1 cellular context compared by ENCODE assay signal in the genomic region with DNA sequence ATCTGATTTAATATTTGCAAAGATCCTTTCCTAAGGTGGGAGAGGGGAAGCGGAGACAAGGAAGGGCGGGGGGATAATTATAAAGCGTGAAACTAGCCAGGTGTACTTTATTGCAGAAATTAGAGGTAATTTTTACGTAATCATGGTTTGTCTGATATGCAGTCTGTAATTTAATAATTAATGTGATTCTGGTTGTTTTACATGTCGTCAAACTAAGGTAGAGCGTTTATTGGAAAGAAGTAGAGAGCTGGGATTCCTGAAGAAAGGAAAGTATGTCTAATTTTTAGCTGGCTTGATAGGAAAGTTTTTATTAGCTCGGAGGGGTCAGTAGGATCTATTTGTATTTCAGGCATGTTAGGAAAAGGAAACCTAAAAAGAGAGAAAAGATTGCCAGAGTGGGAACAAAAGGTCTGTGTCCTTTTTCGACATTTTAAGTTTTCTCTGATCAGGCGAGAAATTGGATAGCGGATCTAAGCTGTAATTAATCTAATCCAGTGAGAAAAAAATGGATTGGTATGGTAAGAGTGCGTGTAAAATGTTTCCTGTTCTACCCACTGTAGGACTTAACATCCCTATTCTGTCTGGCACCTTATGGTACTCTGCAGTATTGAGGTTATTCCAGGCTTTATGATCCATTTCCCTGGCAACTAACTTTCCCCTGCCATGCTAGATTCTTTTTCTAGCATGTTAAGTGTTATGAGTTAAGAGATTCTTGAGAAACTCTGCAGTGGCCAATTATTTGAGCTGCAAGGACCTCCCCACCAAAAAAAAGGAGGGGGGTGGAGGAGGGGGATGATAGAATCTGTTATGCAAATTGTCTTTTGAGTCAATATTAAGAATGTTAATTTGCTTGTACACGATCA.
TF ChIP-seq lines count a peak whose summit lies in the region.

No MANE protein-coding gene starts in this region.

TF ChIP-seq in GM12878, 131 proteins besides CTCF, POLR2A, EP300 and RAD21 (continued from another document):
- TF ChIP-seq, protein P1, sequence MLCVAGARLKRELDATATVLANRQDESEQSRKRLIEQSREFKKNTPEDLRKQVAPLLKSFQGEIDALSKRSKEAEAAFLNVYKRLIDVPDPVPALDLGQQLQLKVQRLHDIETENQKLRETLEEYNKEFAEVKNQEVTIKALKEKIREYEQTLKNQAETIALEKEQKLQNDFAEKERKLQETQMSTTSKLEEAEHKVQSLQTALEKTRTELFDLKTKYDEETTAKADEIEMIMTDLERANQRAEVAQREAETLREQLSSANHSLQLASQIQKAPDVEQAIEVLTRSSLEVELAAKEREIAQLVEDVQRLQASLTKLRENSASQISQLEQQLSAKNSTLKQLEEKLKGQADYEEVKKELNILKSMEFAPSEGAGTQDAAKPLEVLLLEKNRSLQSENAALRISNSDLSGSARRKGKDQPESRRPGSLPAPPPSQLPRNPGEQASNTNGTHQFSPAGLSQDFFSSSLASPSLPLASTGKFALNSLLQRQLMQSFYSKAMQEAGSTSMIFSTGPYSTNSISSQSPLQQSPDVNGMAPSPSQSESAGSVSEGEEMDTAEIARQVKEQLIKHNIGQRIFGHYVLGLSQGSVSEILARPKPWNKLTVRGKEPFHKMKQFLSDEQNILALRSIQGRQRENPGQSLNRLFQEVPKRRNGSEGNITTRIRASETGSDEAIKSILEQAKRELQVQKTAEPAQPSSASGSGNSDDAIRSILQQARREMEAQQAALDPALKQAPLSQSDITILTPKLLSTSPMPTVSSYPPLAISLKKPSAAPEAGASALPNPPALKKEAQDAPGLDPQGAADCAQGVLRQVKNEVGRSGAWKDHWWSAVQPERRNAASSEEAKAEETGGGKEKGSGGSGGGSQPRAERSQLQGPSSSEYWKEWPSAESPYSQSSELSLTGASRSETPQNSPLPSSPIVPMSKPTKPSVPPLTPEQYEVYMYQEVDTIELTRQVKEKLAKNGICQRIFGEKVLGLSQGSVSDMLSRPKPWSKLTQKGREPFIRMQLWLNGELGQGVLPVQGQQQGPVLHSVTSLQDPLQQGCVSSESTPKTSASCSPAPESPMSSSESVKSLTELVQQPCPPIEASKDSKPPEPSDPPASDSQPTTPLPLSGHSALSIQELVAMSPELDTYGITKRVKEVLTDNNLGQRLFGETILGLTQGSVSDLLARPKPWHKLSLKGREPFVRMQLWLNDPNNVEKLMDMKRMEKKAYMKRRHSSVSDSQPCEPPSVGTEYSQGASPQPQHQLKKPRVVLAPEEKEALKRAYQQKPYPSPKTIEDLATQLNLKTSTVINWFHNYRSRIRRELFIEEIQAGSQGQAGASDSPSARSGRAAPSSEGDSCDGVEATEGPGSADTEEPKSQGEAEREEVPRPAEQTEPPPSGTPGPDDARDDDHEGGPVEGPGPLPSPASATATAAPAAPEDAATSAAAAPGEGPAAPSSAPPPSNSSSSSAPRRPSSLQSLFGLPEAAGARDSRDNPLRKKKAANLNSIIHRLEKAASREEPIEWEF (IDR thresholded peaks at IDR 0.05; ENCODE audit: insufficient replicate concordance, low read depth, low read length) = no peak
- no peak for TF ChIP-seq STAT1 (conservative IDR thresholded peaks at IDR 0.05)
- no peak for TF ChIP-seq JUNB (IDR thresholded peaks at IDR 0.05)
- no peak for TF ChIP-seq TAF1 (IDR thresholded peaks at IDR 0.05; ENCODE audit: borderline replicate concordance, low read depth, low read length)
- TF ChIP-seq, protein P2, sequence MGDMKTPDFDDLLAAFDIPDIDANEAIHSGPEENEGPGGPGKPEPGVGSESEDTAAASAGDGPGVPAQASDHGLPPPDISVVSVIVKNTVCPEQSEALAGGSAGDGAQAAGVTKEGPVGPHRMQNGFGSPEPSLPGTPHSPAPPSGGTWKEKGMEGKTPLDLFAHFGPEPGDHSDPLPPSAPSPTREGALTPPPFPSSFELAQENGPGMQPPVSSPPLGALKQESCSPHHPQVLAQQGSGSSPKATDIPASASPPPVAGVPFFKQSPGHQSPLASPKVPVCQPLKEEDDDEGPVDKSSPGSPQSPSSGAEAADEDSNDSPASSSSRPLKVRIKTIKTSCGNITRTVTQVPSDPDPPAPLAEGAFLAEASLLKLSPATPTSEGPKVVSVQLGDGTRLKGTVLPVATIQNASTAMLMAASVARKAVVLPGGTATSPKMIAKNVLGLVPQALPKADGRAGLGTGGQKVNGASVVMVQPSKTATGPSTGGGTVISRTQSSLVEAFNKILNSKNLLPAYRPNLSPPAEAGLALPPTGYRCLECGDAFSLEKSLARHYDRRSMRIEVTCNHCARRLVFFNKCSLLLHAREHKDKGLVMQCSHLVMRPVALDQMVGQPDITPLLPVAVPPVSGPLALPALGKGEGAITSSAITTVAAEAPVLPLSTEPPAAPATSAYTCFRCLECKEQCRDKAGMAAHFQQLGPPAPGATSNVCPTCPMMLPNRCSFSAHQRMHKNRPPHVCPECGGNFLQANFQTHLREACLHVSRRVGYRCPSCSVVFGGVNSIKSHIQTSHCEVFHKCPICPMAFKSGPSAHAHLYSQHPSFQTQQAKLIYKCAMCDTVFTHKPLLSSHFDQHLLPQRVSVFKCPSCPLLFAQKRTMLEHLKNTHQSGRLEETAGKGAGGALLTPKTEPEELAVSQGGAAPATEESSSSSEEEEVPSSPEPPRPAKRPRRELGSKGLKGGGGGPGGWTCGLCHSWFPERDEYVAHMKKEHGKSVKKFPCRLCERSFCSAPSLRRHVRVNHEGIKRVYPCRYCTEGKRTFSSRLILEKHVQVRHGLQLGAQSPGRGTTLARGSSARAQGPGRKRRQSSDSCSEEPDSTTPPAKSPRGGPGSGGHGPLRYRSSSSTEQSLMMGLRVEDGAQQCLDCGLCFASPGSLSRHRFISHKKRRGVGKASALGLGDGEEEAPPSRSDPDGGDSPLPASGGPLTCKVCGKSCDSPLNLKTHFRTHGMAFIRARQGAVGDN (IDR thresholded peaks at IDR 0.05) = no peak
- TF ChIP-seq POLR2AphosphoS5 (IDR thresholded peaks at IDR 0.05; ENCODE audit: low read length) = no peak
- no peak for TF ChIP-seq CBX3 (IDR thresholded peaks at IDR 0.05; ENCODE audit: borderline replicate concordance, low read depth)
- TF ChIP-seq ZNF274 (IDR thresholded peaks at IDR 0.05; ENCODE audit: insufficient read depth, insufficient read length) = no peak
- no peak for TF ChIP-seq TCF12 (IDR thresholded peaks at IDR 0.05; ENCODE audit: low read depth, low read length)
- no peak for TF ChIP-seq MXI1 (IDR thresholded peaks at IDR 0.05; ENCODE audit: low read depth, low read length)
- no peak for TF ChIP-seq IRF3 (IDR thresholded peaks at IDR 0.05)
- no peak for TF ChIP-seq SREBF1 (IDR thresholded peaks at IDR 0.05; ENCODE audit: low read length)
- no peak for TF ChIP-seq EGR1 (IDR thresholded peaks at IDR 0.05; ENCODE audit: borderline replicate concordance in 1 of 2, low read depth in 2 of 2, low read length in 2 of 2)
- TF ChIP-seq BACH1 (IDR thresholded peaks at IDR 0.05; ENCODE audit: borderline replicate concordance) = no peak
- TF ChIP-seq, protein P3, sequence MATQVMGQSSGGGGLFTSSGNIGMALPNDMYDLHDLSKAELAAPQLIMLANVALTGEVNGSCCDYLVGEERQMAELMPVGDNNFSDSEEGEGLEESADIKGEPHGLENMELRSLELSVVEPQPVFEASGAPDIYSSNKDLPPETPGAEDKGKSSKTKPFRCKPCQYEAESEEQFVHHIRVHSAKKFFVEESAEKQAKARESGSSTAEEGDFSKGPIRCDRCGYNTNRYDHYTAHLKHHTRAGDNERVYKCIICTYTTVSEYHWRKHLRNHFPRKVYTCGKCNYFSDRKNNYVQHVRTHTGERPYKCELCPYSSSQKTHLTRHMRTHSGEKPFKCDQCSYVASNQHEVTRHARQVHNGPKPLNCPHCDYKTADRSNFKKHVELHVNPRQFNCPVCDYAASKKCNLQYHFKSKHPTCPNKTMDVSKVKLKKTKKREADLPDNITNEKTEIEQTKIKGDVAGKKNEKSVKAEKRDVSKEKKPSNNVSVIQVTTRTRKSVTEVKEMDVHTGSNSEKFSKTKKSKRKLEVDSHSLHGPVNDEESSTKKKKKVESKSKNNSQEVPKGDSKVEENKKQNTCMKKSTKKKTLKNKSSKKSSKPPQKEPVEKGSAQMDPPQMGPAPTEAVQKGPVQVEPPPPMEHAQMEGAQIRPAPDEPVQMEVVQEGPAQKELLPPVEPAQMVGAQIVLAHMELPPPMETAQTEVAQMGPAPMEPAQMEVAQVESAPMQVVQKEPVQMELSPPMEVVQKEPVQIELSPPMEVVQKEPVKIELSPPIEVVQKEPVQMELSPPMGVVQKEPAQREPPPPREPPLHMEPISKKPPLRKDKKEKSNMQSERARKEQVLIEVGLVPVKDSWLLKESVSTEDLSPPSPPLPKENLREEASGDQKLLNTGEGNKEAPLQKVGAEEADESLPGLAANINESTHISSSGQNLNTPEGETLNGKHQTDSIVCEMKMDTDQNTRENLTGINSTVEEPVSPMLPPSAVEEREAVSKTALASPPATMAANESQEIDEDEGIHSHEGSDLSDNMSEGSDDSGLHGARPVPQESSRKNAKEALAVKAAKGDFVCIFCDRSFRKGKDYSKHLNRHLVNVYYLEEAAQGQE (IDR thresholded peaks at IDR 0.05; ENCODE audit: low read depth, low read length) = no peak
